In the genomic region with DNA sequence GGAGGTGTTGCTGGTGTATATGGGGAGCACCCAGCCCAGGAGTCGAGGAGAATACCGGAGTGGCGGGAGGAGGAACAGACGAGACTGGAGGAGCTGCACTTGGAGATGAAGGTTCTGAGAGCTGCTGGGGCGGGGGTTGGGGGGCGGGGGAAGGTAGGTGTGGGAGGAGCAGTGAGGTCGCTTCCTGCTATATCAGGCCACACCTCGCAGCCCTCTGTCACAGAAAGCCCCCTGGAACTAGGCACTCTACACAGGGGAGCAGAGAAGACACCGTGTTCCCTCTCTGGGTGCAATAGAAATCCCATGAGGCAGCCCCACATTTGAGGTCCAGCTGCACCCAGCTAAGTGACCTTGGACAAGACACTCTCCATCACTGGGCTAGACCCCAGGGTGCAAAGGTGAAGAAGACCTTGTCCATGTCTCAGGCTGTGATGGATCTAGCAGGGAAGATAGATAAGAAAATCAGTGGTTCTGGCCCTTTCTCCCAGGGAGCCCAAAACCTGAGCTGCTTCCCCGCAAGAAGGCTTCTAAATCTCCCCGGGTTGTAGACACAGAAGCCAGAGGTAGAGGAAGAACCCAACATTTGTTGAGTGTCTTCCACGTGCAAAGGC, we compare ENCODE assay signal across 18 cellular contexts.
DNase-seq lines count a peak whose midpoint lies in the region; ATAC-seq and TF ChIP-seq lines count a peak whose summit lies in the region.
"Had no signal": no experiment of that assay in that cellular context is flagged by ENCODE, and none has a peak within 500 bp of the region (broad histone marks: within the 10 kb centered on the region; RNA-seq: fewer than 3 reads in every experiment).

No MANE protein-coding gene starts in this region.

- no peaks in the 10 kb centered on the region for H3K27me3 Mint-ChIP-seq in CD4-positive, alpha-beta memory T cell
- H3K27me3 Mint-ChIP-seq in activated naive CD8-positive, alpha-beta T cell: no peaks in the 10 kb centered on the region
- H3K27me3 Mint-ChIP-seq in naive thymus-derived CD8-positive, alpha-beta T cell: no peaks in the 10 kb centered on the region
- H3K27me3 Mint-ChIP-seq in MCF 10A (ENCODE audit: insufficient read depth, unreplicated experiment): no peaks in the 10 kb centered on the region

- no peaks in the 10 kb centered on the region for H3K27me3 ChIP-seq in CD4-positive, alpha-beta memory T cell (ENCODE audit: insufficient read depth, low read length)
- H3K27me3 ChIP-seq: ovary, spleen, vagina had no signal

- POLR2A ChIA-PET in CD4-positive, alpha-beta memory T cell (lab: Charles Lee; ENCODE audit: partially characterized antibody): interaction anchor here (0.8 kb wide), 1 partner anchor 41 kb away, joined by 3 read pairs; no protein-coding TSS in a partner anchor
- POLR2A ChIA-PET in naive thymus-derived CD8-positive, alpha-beta T cell (lab: Charles Lee): interaction anchor here (1.2 kb wide), 1 partner anchor 34 kb away, joined by 3 read pairs; no protein-coding TSS in a partner anchor
- POLR2A ChIA-PET in MCF 10A (lab: Yijun Ruan, JAX): interaction anchor here (0.9 kb wide), 1 partner anchor 14 kb away, joined by 3 read pairs; no protein-coding TSS in a partner anchor

- no peak overlapping the region for H3K27ac ChIP-seq in CD4-positive, alpha-beta memory T cell (ENCODE audit: low read depth, low read length)
- H3K27ac ChIP-seq: C4-2B, coronary artery, ovary, vagina had no signal

- H3K36me3 ChIP-seq in CD4-positive, alpha-beta memory T cell (ENCODE audit: insufficient read depth, low read length): no peaks in the 10 kb centered on the region
- H3K36me3 ChIP-seq: ovary, spleen, vagina had no signal

- no peaks in the 10 kb centered on the region for H3K9me3 ChIP-seq in CD4-positive, alpha-beta memory T cell (ENCODE audit: control insufficient read depth in 1 of 2, low read length in 2 of 2)
- H3K9me3 ChIP-seq: ovary, spleen, vagina had no signal

- intact Hi-C loops in CD4-positive, alpha-beta memory T cell (cut with micrococcal nuclease): no loop called here
- intact Hi-C loops in MCF 10A (cut with micrococcal nuclease): no loop called here

- peak; percentile 64 to 86 for ATAC-seq in naive thymus-derived CD8-positive, alpha-beta T cell
- ATAC-seq in HG03175 (IDR thresholded peaks at IDR 0.05; ENCODE audit: unreplicated experiment): no peak
- ATAC-seq in GM18909 (IDR thresholded peaks at IDR 0.05; ENCODE audit: poor library complexity, unreplicated experiment): no peak

- DNase-seq in CD4-positive, alpha-beta memory T cell: no peak
- DNase-seq in GM20000 (ENCODE audit: low spot score) (peak; percentile 55), MCF 10A (ENCODE audit: unreplicated experiment) (no peak)
- DNase-seq in naive thymus-derived CD8-positive, alpha-beta T cell: no peak
- DNase-seq: KBM-7; kidney glomerular epithelial cell; NCI-H1105; NCI-H2171 treated with DMSO at 0.1 percent for 48 hours; NK-92 treated with Interleukin-12 subunit alpha and Interleukin-12 subunit beta, amount 100 ng/mL, for 24 hours; ovary; spleen had no signal

- H3K4me1 ChIP-seq in CD4-positive, alpha-beta memory T cell (ENCODE audit: insufficient read depth, low read length): peaks cover 26% of the 10 kb centered on the region
- H3K4me1 ChIP-seq: vagina had no signal

- peak overlapping the region in 5 of 7 donors; percentile 0 to 71 (median 43) for H3K27ac Mint-ChIP-seq in CD4-positive, alpha-beta memory T cell
- peak overlapping the region; percentile 95 for H3K27ac Mint-ChIP-seq in activated naive CD8-positive, alpha-beta T cell
- peak overlapping the region in 8 of 10 donors; percentile 2 to 77 (median 47) for H3K27ac Mint-ChIP-seq in naive thymus-derived CD8-positive, alpha-beta T cell
- no peak overlapping the region for H3K27ac Mint-ChIP-seq in MCF 10A (ENCODE audit: low read depth, unreplicated experiment)
- H3K27ac Mint-ChIP-seq: mesothelial cell of epicardium had no signal

- H3K4me3 ChIP-seq in CD4-positive, alpha-beta memory T cell (ENCODE audit: low read length in 2 of 2): no peak overlapping the region
- H3K4me3 ChIP-seq: coronary artery, ovary, spleen, vagina had no signal

- H3K9me3 Mint-ChIP-seq in CD4-positive, alpha-beta memory T cell: no peaks in the 10 kb centered on the region
- H3K9me3 Mint-ChIP-seq in activated naive CD8-positive, alpha-beta T cell (ENCODE audit: low read depth): no peaks in the 10 kb centered on the region
- H3K9me3 Mint-ChIP-seq in naive thymus-derived CD8-positive, alpha-beta T cell: no peaks in the 10 kb centered on the region
- no peaks in the 10 kb centered on the region for H3K9me3 Mint-ChIP-seq in MCF 10A (ENCODE audit: unreplicated experiment)
- H3K9me3 Mint-ChIP-seq: mesothelial cell of epicardium had no signal

- no peak for TF ChIP-seq CTCF in GM20000 (IDR thresholded peaks at IDR 0.05; ENCODE audit: extremely low read depth, missing control alignments)
- no peak for TF ChIP-seq CTCF in MCF 10A (IDR thresholded peaks at IDR 0.05; ENCODE audit: unreplicated experiment)

- H3K36me3 Mint-ChIP-seq in CD4-positive, alpha-beta memory T cell: no peaks in the 10 kb centered on the region
- H3K36me3 Mint-ChIP-seq in activated naive CD8-positive, alpha-beta T cell: peaks cover 7% of the 10 kb centered on the region
- no peaks in the 10 kb centered on the region for H3K36me3 Mint-ChIP-seq in naive thymus-derived CD8-positive, alpha-beta T cell
- no peaks in the 10 kb centered on the region for H3K36me3 Mint-ChIP-seq in MCF 10A (ENCODE audit: insufficient read depth, unreplicated experiment)
- H3K36me3 Mint-ChIP-seq: mesothelial cell of epicardium had no signal

- H3K4me1 Mint-ChIP-seq in CD4-positive, alpha-beta memory T cell: peaks cover 22 to 39% (median 29%) of the 10 kb centered on the region in 4 donors
- peaks cover 43% of the 10 kb centered on the region for H3K4me1 Mint-ChIP-seq in activated naive CD8-positive, alpha-beta T cell (ENCODE audit: low read depth)
- H3K4me1 Mint-ChIP-seq in naive thymus-derived CD8-positive, alpha-beta T cell: peaks cover 5 to 27% (median 18%) of the 10 kb centered on the region in 4 donors
- peaks cover 5% of the 10 kb centered on the region for H3K4me1 Mint-ChIP-seq in MCF 10A (ENCODE audit: insufficient read depth, unreplicated experiment)
- H3K4me1 Mint-ChIP-seq: mesothelial cell of epicardium had no signal

- no peak overlapping the region for H3K4me3 Mint-ChIP-seq in CD4-positive, alpha-beta memory T cell
- peak overlapping the region; percentile 81 for H3K4me3 Mint-ChIP-seq in activated naive CD8-positive, alpha-beta T cell
- peak overlapping the region in 9 of 10 donors; percentile 25 to 71 (median 57) for H3K4me3 Mint-ChIP-seq in naive thymus-derived CD8-positive, alpha-beta T cell
- H3K4me3 Mint-ChIP-seq in MCF 10A (ENCODE audit: unreplicated experiment): no peak overlapping the region
- H3K4me3 Mint-ChIP-seq: mesothelial cell of epicardium had no signal

- BruUV-seq in MCF 10A (replicated peaks; lab: Mats Ljungman, UMichigan): no TSS peak

- CTCF ChIA-PET in CD4-positive, alpha-beta memory T cell (lab: Charles Lee; ENCODE audit: partially characterized antibody): no interaction called here
- CTCF ChIA-PET in MCF 10A (lab: Yijun Ruan, JAX): interaction anchor here (0.6 kb wide), 1 partner anchor 33 kb away, joined by 4 read pairs; no protein-coding TSS in a partner anchor

Comparison
In these comparisons a context has a peak if more than half of its experiments do, and no peak if none do; other contexts are left out.
1. H3K4me3 Mint-ChIP-seq: peak in activated naive CD8-positive, alpha-beta T cell (single experiment) and naive thymus-derived CD8-positive, alpha-beta T cell (9 of 10); none in CD4-positive, alpha-beta memory T cell (0 of 8) and MCF 10A (single experiment).
2. ATAC-seq: peak in naive thymus-derived CD8-positive, alpha-beta T cell (2 of 2); none in HG03175 (single experiment) and GM18909 (single experiment).